In the genomic region with DNA sequence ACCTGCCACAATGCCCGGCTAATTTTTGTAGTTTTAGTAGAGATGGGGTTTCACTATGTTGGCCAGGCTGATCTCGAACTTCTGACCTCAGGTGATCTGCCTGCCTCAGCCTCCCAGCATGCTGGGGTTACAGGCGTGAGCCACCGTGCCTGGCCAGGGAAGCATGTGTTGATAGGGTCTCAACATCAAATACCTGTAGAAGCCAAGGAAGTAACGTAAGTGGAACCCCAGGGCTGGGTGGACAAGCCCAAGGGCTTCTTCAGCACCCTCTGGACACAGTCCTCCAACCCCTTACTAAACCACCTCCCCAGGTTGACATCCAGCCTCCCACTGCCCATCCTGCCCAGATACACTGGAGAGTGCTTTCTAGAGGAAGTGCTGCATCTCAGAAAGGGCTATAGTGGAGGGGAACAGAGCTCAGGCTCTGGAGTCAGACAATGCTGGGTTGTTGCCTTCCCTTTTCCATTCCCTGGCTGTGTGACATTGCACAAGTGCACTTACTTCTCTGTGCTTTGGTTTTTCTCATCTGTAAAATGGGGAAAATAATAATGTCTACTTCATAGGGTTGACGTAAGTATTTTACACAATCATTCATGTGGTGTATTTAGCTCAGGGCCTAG, we compare ENCODE assay signal across 22 cellular contexts.
"Had no signal": no experiment of that assay in that cellular context is flagged by ENCODE, and none has a peak within 500 bp of the region (broad histone marks: within the 10 kb centered on the region; RNA-seq: fewer than 3 reads in every experiment).

No MANE protein-coding gene starts in this region.

- H3K36me3 ChIP-seq: cardiac muscle cell, heart left ventricle, right lobe of liver, stomach, suprapubic skin, transverse colon, vagina had no signal

- H3K9me3 ChIP-seq: body of pancreas, heart left ventricle, mucosa of descending colon, right lobe of liver, stomach, suprapubic skin, transverse colon, vagina had no signal

- DNase-seq: activated B cell treated with CpG ODN at 0.5 μM for 24 hours; activated CD4-positive, alpha-beta T cell treated with anti-CD3 and anti-CD28 coated beads for 36 hours; activated CD4-positive, alpha-beta T cell treated with anti-CD3 and anti-CD28 coated beads, Interleukin-2, amount 50 U/mL, for 4 hours; activated gamma-delta T cell; activated T-cell treated with anti-CD3 and anti-CD28 coated beads for 4 hours; anterior cingulate cortex; body of pancreas; cortex of kidney; heart left ventricle; mesenchymal stem cell; mucosa of descending colon; right lobe of liver; stimulated activated CD4-positive, alpha-beta T cell treated with anti-CD3 and anti-CD28 coated beads, Interleukin-1b, Interleukin-23, amount 100 ng/mL, for 48 hours; T-helper 9 cell; transverse colon had no signal

- ATAC-seq: activated CD4-positive, alpha-beta T cell treated with anti-CD3 and anti-CD28 coated beads for 36 hours; heart left ventricle; right lobe of liver; stimulated activated memory B cell treated with anti-CD40 and anti-IgM and Interleukin-4, amounts not matched to agents 10 μg/mL and 1 μg/mL and 100 μg/mL, for 72 hours had no signal

- H3K27ac ChIP-seq: cardiac muscle cell, epithelial cell of prostate, right lobe of liver, skin epidermis, suprapubic skin, vagina had no signal

- H3K4me3 ChIP-seq: body of pancreas, cardiac muscle cell, heart left ventricle, mucosa of descending colon, right lobe of liver, skin epidermis, stomach, suprapubic skin, transverse colon had no signal

- H3K27me3 ChIP-seq: body of pancreas, cardiac muscle cell, heart left ventricle, right lobe of liver, stomach, suprapubic skin, transverse colon, vagina had no signal

- H3K4me1 ChIP-seq: right lobe of liver had no signal
